1 cellular context compared by ENCODE assay signal in the genomic region with DNA sequence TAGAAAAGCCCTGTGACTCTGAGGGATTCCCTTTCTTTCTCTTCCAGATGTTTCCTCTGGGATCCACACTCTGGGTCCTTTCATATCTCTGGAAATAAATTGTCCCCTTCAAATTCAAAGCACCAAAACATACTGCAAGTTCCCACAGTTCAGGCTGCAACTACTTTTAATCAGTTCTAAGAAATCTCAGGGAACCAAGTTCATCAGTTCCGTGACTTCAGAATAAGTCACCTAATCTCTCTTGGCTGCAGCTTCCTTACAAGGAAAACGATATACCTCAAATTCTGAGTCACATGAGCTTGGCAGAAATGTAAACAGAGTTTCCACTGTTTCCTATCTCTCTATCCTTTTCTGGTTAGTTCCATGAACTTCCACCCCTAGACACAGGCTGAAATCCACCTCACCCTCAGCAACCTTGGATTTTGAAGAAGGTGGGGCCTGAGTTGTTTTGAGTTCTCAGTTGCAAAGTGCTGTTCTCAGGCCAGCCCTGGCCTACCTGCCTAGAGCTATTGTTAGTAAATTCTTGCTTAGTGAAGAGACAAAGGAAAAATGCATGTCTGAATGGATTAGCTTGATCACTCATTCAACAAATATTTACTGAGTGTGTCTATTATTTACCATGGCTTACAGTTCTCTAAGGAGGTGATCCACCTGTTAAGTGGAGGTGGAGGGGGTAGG.
A peak's percentile ranks its signal among the peaks of the same experiment; 100 is the strongest.
TF ChIP-seq lines count a peak whose summit lies in the region.

No MANE protein-coding gene starts in this region.

TF ChIP-seq in K562, 482 proteins besides CTCF, POLR2A, EP300 and RAD21 (continued from another document and continues in another):
- peak; percentile 43; the same call in 1 of the 2 replicates for TF ChIP-seq MBD2 (IDR thresholded peaks at IDR 0.05; ENCODE audit: borderline replicate concordance, low read depth)
- TF ChIP-seq SMAD1 (IDR thresholded peaks at IDR 0.05; ENCODE audit: low read depth, low read length, partially characterized antibody): no peak
- TF ChIP-seq MEIS2 (IDR thresholded peaks at IDR 0.05; ENCODE audit: partially characterized antibody): peak; percentile 51
- TF ChIP-seq CTCFL (IDR thresholded peaks at IDR 0.05; ENCODE audit: borderline replicate concordance, insufficient read depth, low read depth, low read length, poor library complexity, severe bottlenecking): no peak
- TF ChIP-seq THAP12 (CRISPR knock-in tag; IDR thresholded peaks at IDR 0.05): no peak
- TF ChIP-seq RFX5 (IDR thresholded peaks at IDR 0.05; ENCODE audit: low read depth, low read length): no peak
- TF ChIP-seq HNRNPL (IDR thresholded peaks at IDR 0.05; ENCODE audit: low read depth, low read length): no peak
- TF ChIP-seq SREBF1 (IDR thresholded peaks at IDR 0.05; ENCODE audit: borderline replicate concordance, low read depth, low read length): no peak
- TF ChIP-seq SIN3A (IDR thresholded peaks at IDR 0.05; ENCODE audit: borderline replicate concordance in 2 of 2, control insufficient read depth in 1 of 2, low read depth in 2 of 2, low read length in 2 of 2): no peak
- no peak for TF ChIP-seq ZNF431 (CRISPR knock-in tag; IDR thresholded peaks at IDR 0.05)
- TF ChIP-seq ETV1 (tag; conservative IDR thresholded peaks at IDR 0.05; ENCODE audit: low read depth): peak; percentile 50; the same call in 1 of the 2 replicates
- no peak for TF ChIP-seq RBM25 (IDR thresholded peaks at IDR 0.05; ENCODE audit: low read depth, low read length, severe bottlenecking)
- no peak for TF ChIP-seq ZNF174 (CRISPR knock-in tag; IDR thresholded peaks at IDR 0.05)
- TF ChIP-seq PREB (CRISPR knock-in tag; IDR thresholded peaks at IDR 0.05): no peak
- peak; percentile 19; the same call in 1 of the 2 replicates for TF ChIP-seq ZNF766 (CRISPR knock-in tag; conservative IDR thresholded peaks at IDR 0.05)
- TF ChIP-seq TCF3 (CRISPR knock-in tag; IDR thresholded peaks at IDR 0.05): peak; percentile 44; the same call in 1 of the 2 replicates
- TF ChIP-seq ZNF655 (CRISPR knock-in tag; IDR thresholded peaks at IDR 0.05): no peak
- no peak for TF ChIP-seq SMAD2 (IDR thresholded peaks at IDR 0.05; ENCODE audit: low read depth, low read length)
- TF ChIP-seq PML (IDR thresholded peaks at IDR 0.05; ENCODE audit: low read length): peak; percentile 38; the same call in 1 of the 2 replicates
- TF ChIP-seq CLOCK (CRISPR knock-in tag; IDR thresholded peaks at IDR 0.05; ENCODE audit: borderline replicate concordance): no peak
- TF ChIP-seq FOXM1 (IDR thresholded peaks at IDR 0.05; ENCODE audit: low read depth): 0 out of 2 replicates have a peak, but pooled peaks have one; percentile 33
- no peak for TF ChIP-seq FOXM1 (CRISPR knock-in tag; IDR thresholded peaks at IDR 0.05; ENCODE audit: low read depth)
- TF ChIP-seq, protein P1, sequence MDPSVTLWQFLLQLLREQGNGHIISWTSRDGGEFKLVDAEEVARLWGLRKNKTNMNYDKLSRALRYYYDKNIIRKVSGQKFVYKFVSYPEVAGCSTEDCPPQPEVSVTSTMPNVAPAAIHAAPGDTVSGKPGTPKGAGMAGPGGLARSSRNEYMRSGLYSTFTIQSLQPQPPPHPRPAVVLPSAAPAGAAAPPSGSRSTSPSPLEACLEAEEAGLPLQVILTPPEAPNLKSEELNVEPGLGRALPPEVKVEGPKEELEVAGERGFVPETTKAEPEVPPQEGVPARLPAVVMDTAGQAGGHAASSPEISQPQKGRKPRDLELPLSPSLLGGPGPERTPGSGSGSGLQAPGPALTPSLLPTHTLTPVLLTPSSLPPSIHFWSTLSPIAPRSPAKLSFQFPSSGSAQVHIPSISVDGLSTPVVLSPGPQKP (CRISPR knock-in tag; IDR thresholded peaks at IDR 0.05): no peak
- no peak for TF ChIP-seq GMEB1 (CRISPR knock-in tag; IDR thresholded peaks at IDR 0.05)
- no peak for TF ChIP-seq NUFIP1 (IDR thresholded peaks at IDR 0.05; ENCODE audit: partially characterized antibody)
- TF ChIP-seq PHB (CRISPR knock-in tag; IDR thresholded peaks at IDR 0.05): no peak
- no peak for TF ChIP-seq ILK (tag; IDR thresholded peaks at IDR 0.05; ENCODE audit: borderline replicate concordance, low read depth)
- no peak for TF ChIP-seq CREB1 (IDR thresholded peaks at IDR 0.05)
- no peak for TF ChIP-seq CREB1 (CRISPR knock-in tag; IDR thresholded peaks at IDR 0.05)
- TF ChIP-seq SNAPC5 (CRISPR knock-in tag; IDR thresholded peaks at IDR 0.05): no peak
- no peak for TF ChIP-seq RUNX1 (IDR thresholded peaks at IDR 0.05; ENCODE audit: low read depth)
- no peak for TF ChIP-seq ZNF436 (CRISPR knock-in tag; IDR thresholded peaks at IDR 0.05)
- no peak; the same call in 1 of the 2 replicates for TF ChIP-seq TOE1 (IDR thresholded peaks at IDR 0.05; ENCODE audit: borderline replicate concordance)
- TF ChIP-seq TOE1 (CRISPR knock-in tag; IDR thresholded peaks at IDR 0.05; ENCODE audit: borderline replicate concordance, low read depth): no peak
- peak; percentile 51; the same call in 1 of the 2 replicates for TF ChIP-seq ZNF644 (tag; IDR thresholded peaks at IDR 0.05; ENCODE audit: low read depth)
- TF ChIP-seq CBX2 (IDR thresholded peaks at IDR 0.05; ENCODE audit: insufficient read depth, low read length, poor library complexity, severe bottlenecking): no peak
- TF ChIP-seq, protein P2, sequence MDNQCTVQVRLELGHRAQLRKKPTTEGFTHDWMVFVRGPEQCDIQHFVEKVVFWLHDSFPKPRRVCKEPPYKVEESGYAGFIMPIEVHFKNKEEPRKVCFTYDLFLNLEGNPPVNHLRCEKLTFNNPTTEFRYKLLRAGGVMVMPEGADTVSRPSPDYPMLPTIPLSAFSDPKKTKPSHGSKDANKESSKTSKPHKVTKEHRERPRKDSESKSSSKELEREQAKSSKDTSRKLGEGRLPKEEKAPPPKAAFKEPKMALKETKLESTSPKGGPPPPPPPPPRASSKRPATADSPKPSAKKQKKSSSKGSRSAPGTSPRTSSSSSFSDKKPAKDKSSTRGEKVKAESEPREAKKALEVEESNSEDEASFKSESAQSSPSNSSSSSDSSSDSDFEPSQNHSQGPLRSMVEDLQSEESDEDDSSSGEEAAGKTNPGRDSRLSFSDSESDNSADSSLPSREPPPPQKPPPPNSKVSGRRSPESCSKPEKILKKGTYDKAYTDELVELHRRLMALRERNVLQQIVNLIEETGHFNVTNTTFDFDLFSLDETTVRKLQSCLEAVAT (IDR thresholded peaks at IDR 0.05): no peak; a peak in 1 of 4 replicates
- no peak for TF ChIP-seq FOXK1 (CRISPR knock-in tag; IDR thresholded peaks at IDR 0.05; ENCODE audit: borderline replicate concordance)
- no peak for TF ChIP-seq CEBPG (CRISPR knock-in tag; IDR thresholded peaks at IDR 0.05)
- no peak for TF ChIP-seq CEBPG (tag; conservative IDR thresholded peaks at IDR 0.05 in 1 of 2, IDR thresholded peaks at IDR 0.05 in 1 of 2)
- TF ChIP-seq STAT5B (CRISPR knock-in tag; IDR thresholded peaks at IDR 0.05): no peak
- TF ChIP-seq HDAC8 (tag; IDR thresholded peaks at IDR 0.05): no peak
- peak; percentile 82; the same call in 1 of the 2 replicates for TF ChIP-seq ATF7 (IDR thresholded peaks at IDR 0.05)
- TF ChIP-seq, protein P3, sequence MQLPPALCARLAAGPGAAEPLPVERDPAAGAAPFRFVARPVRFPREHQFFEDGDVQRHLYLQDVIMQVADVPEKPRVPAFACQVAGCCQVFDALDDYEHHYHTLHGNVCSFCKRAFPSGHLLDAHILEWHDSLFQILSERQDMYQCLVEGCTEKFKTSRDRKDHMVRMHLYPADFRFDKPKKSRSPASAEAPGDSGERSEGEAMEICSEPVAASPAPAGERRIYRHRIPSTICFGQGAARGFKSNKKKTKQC (CRISPR knock-in tag; IDR thresholded peaks at IDR 0.05): no peak
- TF ChIP-seq HNRNPLL (IDR thresholded peaks at IDR 0.05; ENCODE audit: low read depth, low read length, poor library complexity, severe bottlenecking): no peak
- TF ChIP-seq PHF20 (IDR thresholded peaks at IDR 0.05; ENCODE audit: partially characterized antibody): no peak
- TF ChIP-seq, protein P4, sequence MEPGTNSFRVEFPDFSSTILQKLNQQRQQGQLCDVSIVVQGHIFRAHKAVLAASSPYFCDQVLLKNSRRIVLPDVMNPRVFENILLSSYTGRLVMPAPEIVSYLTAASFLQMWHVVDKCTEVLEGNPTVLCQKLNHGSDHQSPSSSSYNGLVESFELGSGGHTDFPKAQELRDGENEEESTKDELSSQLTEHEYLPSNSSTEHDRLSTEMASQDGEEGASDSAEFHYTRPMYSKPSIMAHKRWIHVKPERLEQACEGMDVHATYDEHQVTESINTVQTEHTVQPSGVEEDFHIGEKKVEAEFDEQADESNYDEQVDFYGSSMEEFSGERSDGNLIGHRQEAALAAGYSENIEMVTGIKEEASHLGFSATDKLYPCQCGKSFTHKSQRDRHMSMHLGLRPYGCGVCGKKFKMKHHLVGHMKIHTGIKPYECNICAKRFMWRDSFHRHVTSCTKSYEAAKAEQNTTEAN (CRISPR knock-in tag; IDR thresholded peaks at IDR 0.05): no peak
- no peak; the same call in 1 of the 2 replicates for TF ChIP-seq ETV5 (CRISPR knock-in tag; IDR thresholded peaks at IDR 0.05; ENCODE audit: low read depth)
